ENCODE assay signal across 9 cellular contexts in the genomic region with DNA sequence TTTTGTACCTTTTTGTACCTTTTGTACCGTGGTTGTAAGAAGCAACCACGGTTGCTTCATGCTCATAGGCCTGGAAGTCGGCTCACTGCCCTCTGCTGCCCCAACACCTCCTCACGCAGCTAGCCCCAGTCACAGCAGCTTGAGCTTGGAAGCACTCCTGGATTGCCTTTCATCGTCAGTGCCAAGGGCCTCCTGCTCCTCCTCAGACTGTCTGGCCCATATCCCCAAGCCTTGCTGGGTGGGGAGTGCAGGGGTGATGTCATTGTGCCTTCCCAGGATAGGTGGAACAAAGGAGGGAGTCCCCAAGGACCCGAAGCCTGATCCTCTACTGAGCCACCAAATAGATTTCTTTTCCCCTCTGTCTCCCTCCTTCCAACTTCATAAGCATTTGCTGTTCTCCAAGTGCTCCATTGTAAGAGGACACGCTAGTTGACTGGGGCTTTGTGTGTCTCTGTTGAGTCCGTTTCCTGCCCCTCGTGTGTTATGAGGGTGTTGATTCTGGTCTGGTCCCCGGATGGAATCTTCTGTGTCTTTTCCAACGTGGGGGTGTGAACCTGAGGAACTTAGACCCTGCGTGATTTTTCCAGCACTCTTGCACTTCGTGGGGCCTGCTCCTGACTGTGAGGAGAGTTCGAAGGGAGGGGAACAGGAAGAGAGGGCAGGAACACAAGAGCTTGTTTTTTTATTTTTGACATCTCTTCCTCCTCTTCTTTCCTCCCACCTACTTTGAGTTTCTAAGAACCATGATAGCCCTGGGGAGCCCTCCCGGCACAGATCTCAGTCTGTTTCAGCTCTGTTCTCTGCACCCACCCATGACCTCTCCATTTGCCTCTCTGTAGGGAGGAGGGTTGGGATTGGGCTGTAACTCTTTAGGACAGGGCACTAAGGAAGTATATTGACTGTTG.
A peak's percentile ranks its signal among the peaks of the same experiment; 100 is the strongest.
DNase-seq lines count a peak whose midpoint lies in the region; ATAC-seq and TF ChIP-seq lines count a peak whose summit lies in the region.
"Had no signal": no experiment of that assay in that cellular context is flagged by ENCODE, and none has a peak within 500 bp of the region (broad histone marks: within the 10 kb centered on the region; RNA-seq: fewer than 3 reads in every experiment).

No MANE protein-coding gene starts in this region.

- H3K4me1 Mint-ChIP-seq in activated CD4-positive, alpha-beta memory T cell treated with anti-CD3 and anti-CD28 coated beads, Interleukin-2, amount 10 ng/mL, durations not matched to agents 7 days and 5 days: peaks cover 69% of the 10 kb centered on the region

- ATAC-seq in left cardiac atrium (peak; percentile 44 to 81), gastrocnemius medialis (peak; percentile 34 to 44), GM21390 (IDR thresholded peaks at IDR 0.05; ENCODE audit: unreplicated experiment) (no peak), HG02938 (IDR thresholded peaks at IDR 0.05; ENCODE audit: unreplicated experiment) (no peak), GM19395 (IDR thresholded peaks at IDR 0.05; ENCODE audit: unreplicated experiment) (no peak), HG03175 (IDR thresholded peaks at IDR 0.05; ENCODE audit: unreplicated experiment) (no peak)

- no peaks in the 10 kb centered on the region for H3K9me3 Mint-ChIP-seq in activated CD4-positive, alpha-beta memory T cell treated with anti-CD3 and anti-CD28 coated beads, Interleukin-2, amount 10 ng/mL, durations not matched to agents 7 days and 5 days

- H3K36me3 Mint-ChIP-seq in activated CD4-positive, alpha-beta memory T cell treated with anti-CD3 and anti-CD28 coated beads, Interleukin-2, amount 10 ng/mL, durations not matched to agents 7 days and 5 days (ENCODE audit: low read depth): peaks cover 61% of the 10 kb centered on the region

- H3K27me3 ChIP-seq in HL-60 (ENCODE audit: insufficient read depth, poor library complexity, severe bottlenecking) (no peaks in the 10 kb centered on the region), gastrocnemius medialis (no peaks in the 10 kb centered on the region)

- no peak overlapping the region for H3K4me3 ChIP-seq in HL-60 (replicated peaks; ENCODE audit: insufficient read depth, low read length)
- H3K4me3 ChIP-seq in gastrocnemius medialis: no peak overlapping the region

- H3K9me3 ChIP-seq in gastrocnemius medialis: no peaks in the 10 kb centered on the region

- TF ChIP-seq POLR2A in gastrocnemius medialis (IDR thresholded peaks at IDR 0.05): no peak

- TF ChIP-seq CTCF in HL-60 (IDR thresholded peaks at IDR 0.05; ENCODE audit: insufficient read depth, low read length) (no peak), gastrocnemius medialis (IDR thresholded peaks at IDR 0.05 in 4 of 5, conservative IDR thresholded peaks at IDR 0.05 in 1 of 5) (no peak)

- no peaks in the 10 kb centered on the region for H3K27me3 Mint-ChIP-seq in activated CD4-positive, alpha-beta memory T cell treated with anti-CD3 and anti-CD28 coated beads, Interleukin-2, amount 10 ng/mL, durations not matched to agents 7 days and 5 days

- in situ Hi-C loops in gastrocnemius medialis (cut with MboI; ENCODE audit: low sequenced_read_pairs in 4 of 4): no loop called here

- POLR2A ChIA-PET in activated CD4-positive, alpha-beta memory T cell treated with anti-CD3 and anti-CD28 coated beads, Interleukin-2, amount 10 ng/mL, durations not matched to agents 7 days and 5 days (lab: Charles Lee): interaction anchor here (1.2 to 15.5 kb wide), 5 partner anchors 10 to 36 kb away, joined by 3 to 132 read pairs (median 6); no protein-coding TSS in a partner anchor

- peaks cover 61 to 70% of the 10 kb centered on the region in 2 donors for H3K4me1 ChIP-seq in gastrocnemius medialis

- peak overlapping the region; percentile 87 for H3K27ac Mint-ChIP-seq in activated CD4-positive, alpha-beta memory T cell treated with anti-CD3 and anti-CD28 coated beads, Interleukin-2, amount 10 ng/mL, durations not matched to agents 7 days and 5 days

- peak overlapping the region; percentile 69 for H3K4me3 Mint-ChIP-seq in activated CD4-positive, alpha-beta memory T cell treated with anti-CD3 and anti-CD28 coated beads, Interleukin-2, amount 10 ng/mL, durations not matched to agents 7 days and 5 days

- H3K36me3 ChIP-seq in gastrocnemius medialis: no peaks in the 10 kb centered on the region

- H3K27ac ChIP-seq in HL-60 (replicated peaks) (peak overlapping the region; percentile 19; the same call in 1 of the 2 replicates), gastrocnemius medialis (peak overlapping the region; percentile 36 to 71 (median 69))

- no peak for DNase-seq in HL-60 (ENCODE audit: low read depth in 1 of 2, low spot score in 1 of 2)
- DNase-seq in activated CD4-positive, alpha-beta memory T cell treated with anti-CD3 and anti-CD28 coated beads, Interleukin-2, amount 10 ng/mL, durations not matched to agents 7 days and 5 days: peak; percentile 32
- peak; percentile 69 for DNase-seq in left cardiac atrium
- DNase-seq in gastrocnemius medialis: peak in 1 of 2 donors; percentile 60
- DNase-seq: OCI-M1 had no signal

- CTCF ChIA-PET in activated CD4-positive, alpha-beta memory T cell treated with anti-CD3 and anti-CD28 coated beads, Interleukin-2, amount 10 ng/mL, durations not matched to agents 7 days and 5 days (lab: Charles Lee): interaction anchor here (2.1 to 2.7 kb wide), 3 partner anchors 17 to 37 kb away, joined by 7 to 10 read pairs (median 7); no protein-coding TSS in a partner anchor

- intact Hi-C loops in left cardiac atrium (cut with DNase I) (no loop called here), gastrocnemius medialis (cut with DNase I; ENCODE audit: low total_unique reads) (no loop called here)

Comparison
In these comparisons a context has a peak if more than half of its experiments do, and no peak if none do; other contexts are left out.
1. DNase-seq: peak in activated CD4-positive, alpha-beta memory T cell treated with anti-CD3 and anti-CD28 coated beads, Interleukin-2, amount 10 ng/mL, durations not matched to agents 7 days and 5 days (single experiment) and left cardiac atrium (single experiment); none in HL-60 (0 of 2).
2. ATAC-seq: peak in left cardiac atrium (2 of 2) and gastrocnemius medialis (2 of 2); none in GM21390 (single experiment), HG02938 (single experiment), GM19395 (single experiment) and HG03175 (single experiment).